ENCODE assay signal across 8 cellular contexts in genomic region chr5:143824851-143825720, GRCh38.
A peak's percentile ranks its signal among the peaks of the same experiment; 100 is the strongest.
DNase-seq lines count a peak whose midpoint lies in the region; ATAC-seq, FAIRE-seq and TF ChIP-seq lines count a peak whose summit lies in the region.

No MANE protein-coding gene starts in this region.

- peak; percentile 94 for TF ChIP-seq CTCF in C4-2B (conservative IDR thresholded peaks at IDR 0.05)

- peak; percentile 52 for DNase-seq in GM19239 (ENCODE audit: insufficient read length, low spot score)
- DNase-seq in NCI-H526 treated with DMSO at 0.1 percent for 48 hours (lab: John Stamatoyannopoulos, UW) = peak; percentile 54
- peak; percentile 87 to 89 for DNase-seq in activated CD4-positive, alpha-beta T cell treated with anti-CD3 and anti-CD28 coated beads, Interleukin-2, amount 50 U/mL, for 48 hours
- peak; percentile 76 for DNase-seq in effector CD4-positive, alpha-beta T cell
- peak; percentile 85 for DNase-seq in medulla oblongata (ENCODE audit: extremely low spot score)
- peak; percentile 60 for DNase-seq in stimulated activated CD8-positive, alpha-beta memory T cell treated with anti-CD3 and anti-CD28 coated beads, Interleukin-15, amount 100 ng/mL, for 24 hours (ENCODE audit: low read depth)

- no peak overlapping the region for H3K27ac ChIP-seq in C4-2B

- ATAC-seq in HG03439 (IDR thresholded peaks at IDR 0.05; ENCODE audit: unreplicated experiment) = peak; percentile 73

- FAIRE-seq in GM19239 (lab: Jason Lieb, UNC) = peak; percentile 97
